In the genomic region with DNA sequence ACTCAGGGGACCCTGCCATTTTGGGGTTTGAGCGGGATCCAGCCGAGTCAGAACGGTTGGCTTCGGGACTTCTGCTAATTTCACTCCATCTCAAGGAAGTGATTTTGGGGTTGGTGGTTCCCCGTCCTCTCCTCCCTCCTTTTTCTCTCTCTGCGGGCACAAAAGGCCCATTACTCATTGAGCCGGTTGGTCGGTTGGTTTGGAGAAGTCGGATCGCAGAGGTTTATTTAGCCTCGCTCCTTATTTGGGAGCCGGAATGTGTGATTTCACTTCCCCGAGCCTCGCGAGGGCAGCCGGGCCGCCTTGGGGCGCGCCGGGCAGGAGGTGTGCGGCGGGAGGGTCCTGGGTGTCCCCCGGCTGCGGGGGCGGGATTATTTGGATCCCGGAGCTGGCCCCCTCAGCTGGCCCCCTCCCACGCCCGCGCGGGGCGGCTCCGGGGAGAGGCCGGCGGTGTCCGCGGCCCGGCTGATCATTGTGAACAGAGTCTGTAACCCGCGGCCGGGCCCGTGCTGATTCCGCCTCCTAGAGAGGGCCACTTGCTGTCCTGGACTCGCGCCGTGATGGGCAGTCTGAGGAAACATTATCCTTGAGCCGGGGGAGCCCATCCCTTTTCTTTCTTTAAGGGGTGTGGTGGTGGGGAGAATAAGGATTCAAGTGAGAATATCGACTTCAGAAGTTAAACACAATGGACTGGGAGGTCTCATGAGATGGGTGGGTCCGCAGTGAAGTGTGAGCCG, we compare ENCODE assay signal across 8 cellular contexts. TPM values are rescaled to one million over a fixed set of nuclear protein-coding genes. Genes with fewer than 3 reads are reported as not detected.
DNase-seq lines count a peak whose midpoint lies in the region; ATAC-seq and TF ChIP-seq lines count a peak whose summit lies in the region.

No MANE protein-coding gene starts in this region.

- H3K27ac Mint-ChIP-seq in WTC11 = 0 out of 2 replicates have a peak overlapping the region, but pooled peaks have one; percentile 60

- peaks cover 26% of the 10 kb centered on the region for H3K36me3 ChIP-seq in BLaER1
- H3K36me3 ChIP-seq in ectodermal cell (ENCODE audit: control insufficient read depth, insufficient read depth, low read length) = no peaks in the 10 kb centered on the region
- H3K36me3 ChIP-seq in lower lobe of right lung = no peaks in the 10 kb centered on the region

- intact Hi-C loops in lower lobe of right lung (cut with DNase I) = no loop called here

- no peaks in the 10 kb centered on the region for H3K36me3 Mint-ChIP-seq in WTC11

- H3K27me3 ChIP-seq in BLaER1 (no peaks in the 10 kb centered on the region), ectodermal cell (ENCODE audit: control insufficient read depth, insufficient read depth, low read length, poor library complexity, severe bottlenecking) (peaks cover 40% of the 10 kb centered on the region), lower lobe of right lung (ENCODE audit: low read depth) (no peaks in the 10 kb centered on the region)

- ATAC-seq in GM19324 (IDR thresholded peaks at IDR 0.05; ENCODE audit: low FRiP score, unreplicated experiment) (peak; percentile 10), WTC11 (peak; percentile 14), lower lobe of right lung (peak; percentile 79 to 84), HG02981 (IDR thresholded peaks at IDR 0.05; ENCODE audit: unreplicated experiment) (no peak)

- CTCF ChIA-PET in WTC11 (lab: Charles Lee) = interaction anchor here (2.0 kb wide), 1 partner anchor 22 kb away, joined by 12 read pairs; no protein-coding TSS in a partner anchor

- POLR2A ChIA-PET in WTC11 (lab: Charles Lee) = no interaction called here

- DNase-seq in Kasumi-1 (lab: John Stamatoyannopoulos, UW) = peak; percentile 77 to 78
- peak; percentile 44 for DNase-seq in WTC11 (ENCODE audit: low spot score)
- DNase-seq in lower lobe of right lung = peak; percentile 77
- DNase-seq in stimulated activated naive CD4-positive, alpha-beta T cell (lab: John Stamatoyannopoulos, UW) = peak; percentile 13 to 42 (median 34)

- H4K20me1 ChIP-seq in BLaER1 = peaks cover 55% of the 10 kb centered on the region

- no peaks in the 10 kb centered on the region for H3K9me3 Mint-ChIP-seq in WTC11

- peak overlapping the region; percentile 97 for H3K9ac ChIP-seq in BLaER1

- TF ChIP-seq CTCF in WTC11 (IDR thresholded peaks at IDR 0.05) (no peak), lower lobe of right lung (IDR thresholded peaks at IDR 0.05) (no peak)

- peaks cover 50% of the 10 kb centered on the region for H3K4me1 Mint-ChIP-seq in WTC11

- H3K27me3 Mint-ChIP-seq in WTC11 (ENCODE audit: low read depth) = peaks cover 52% of the 10 kb centered on the region

- peak overlapping the region; percentile 82 for H3K4me2 ChIP-seq in BLaER1

- peak overlapping the region; percentile 85 for H3K4me3 Mint-ChIP-seq in WTC11

- 0 to 1% methylated on average over 48 to 49 of the region's 49 CpGs for WGBS in ectodermal cell, 2 experiments

- H3K4me1 ChIP-seq in BLaER1 = peaks cover 77% of the 10 kb centered on the region
- peaks cover 27% of the 10 kb centered on the region for H3K4me1 ChIP-seq in ectodermal cell (ENCODE audit: control insufficient read depth, insufficient read depth, low read length)
- peaks cover 52% of the 10 kb centered on the region for H3K4me1 ChIP-seq in lower lobe of right lung

- H3K27ac ChIP-seq in BLaER1 (peak overlapping the region; percentile 97), ectodermal cell (ENCODE audit: insufficient read depth, low read depth, low read length, poor library complexity, severe bottlenecking) (peak overlapping the region; percentile 52), lower lobe of right lung (peak overlapping the region; percentile 95)

- H3K4me3 ChIP-seq in BLaER1 (peak overlapping the region; percentile 96), ectodermal cell (ENCODE audit: insufficient read depth, low read depth, low read length) (peak overlapping the region; percentile 80), lower lobe of right lung (peak overlapping the region; percentile 91)

- H3K9me3 ChIP-seq in BLaER1 (no peaks in the 10 kb centered on the region), ectodermal cell (ENCODE audit: control insufficient read depth, low read length) (no peaks in the 10 kb centered on the region), lower lobe of right lung (no peaks in the 10 kb centered on the region)

TF ChIP-seq in WTC11, 78 proteins besides CTCF, POLR2A, EP300 and RAD21:
- TF ChIP-seq HMGA2 (CRISPR knock-in tag; IDR thresholded peaks at IDR 0.05) = no peak
- TF ChIP-seq FOXP1 (CRISPR knock-in tag; IDR thresholded peaks at IDR 0.05; ENCODE audit: borderline replicate concordance) = 0 out of 2 replicates have a peak, but pooled peaks have one; percentile 31
TF ChIP-seq in WTC11: peak in this region for 1.

RNA-seq across cellular contexts. Expression of gene MAPKAPK2, which starts 1.2 kb away (rescaled TPM):
- total RNA-seq in WTC11 (2021) = 46.4 to 54.9 TPM (median 48.9 TPM) in 3 replicates
- polyA plus RNA-seq in ectodermal cell (2013, experiment 1 of 4) = 77.5 TPM
- 77.3 TPM for polyA plus RNA-seq in ectodermal cell (2013, experiment 2 of 4)
- 63.0 TPM for polyA plus RNA-seq in ectodermal cell (2013, experiment 3 of 4)
- 72.9 TPM for polyA plus RNA-seq in ectodermal cell (2013, experiment 4 of 4)
- 87.0 TPM for total RNA-seq in lower lobe of right lung

RNA-seq across cellular contexts. Expression of gene DYRK3, which starts 50.6 kb away (rescaled TPM):
- total RNA-seq in WTC11 (2021) (6.7 to 7.8 TPM (median 6.7 TPM) in 3 replicates), lower lobe of right lung (6.4 TPM)
- polyA plus RNA-seq in ectodermal cell (2013, experiment 1 of 4) = 14.7 TPM
- 15.8 TPM for polyA plus RNA-seq in ectodermal cell (2013, experiment 2 of 4)
- polyA plus RNA-seq in ectodermal cell (2013, experiment 3 of 4) = 11.4 TPM
- 12.5 TPM for polyA plus RNA-seq in ectodermal cell (2013, experiment 4 of 4)
